Comparison of ENCODE assay signal across 17 cellular contexts in the genomic region with DNA sequence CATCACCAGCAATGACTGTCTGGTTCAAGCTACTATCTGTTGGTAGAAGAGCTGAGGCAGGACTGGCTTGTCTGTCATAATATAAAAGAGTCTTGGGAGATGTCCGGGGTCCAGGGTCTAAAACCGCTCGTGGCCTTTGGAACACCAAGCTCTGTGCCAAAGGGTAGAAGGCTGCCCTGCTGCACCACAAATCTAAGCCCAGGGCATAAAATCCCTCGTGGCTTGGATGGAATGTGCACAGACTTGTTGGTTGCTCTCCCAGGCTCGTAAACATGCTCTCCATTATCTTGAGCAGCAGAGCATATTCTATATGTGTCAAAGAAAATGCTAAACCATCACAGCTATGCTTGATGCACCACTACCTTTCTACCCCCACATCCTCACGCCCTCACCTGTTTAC. TPM values are rescaled to one million over a fixed set of nuclear protein-coding genes. Genes with fewer than 3 reads are reported as not detected.
"Had no signal": no experiment of that assay in that cellular context is flagged by ENCODE, and none has a peak within 500 bp of the region (broad histone marks: within the 10 kb centered on the region; RNA-seq: fewer than 3 reads in every experiment).

No MANE protein-coding gene starts in this region.

RNA-seq across cellular contexts. Expression of a gene that starts 6.6 kb away (rescaled TPM):
- total RNA-seq: endodermal cell, foreskin keratinocyte, WTC11 had no signal
- polyA plus RNA-seq: foreskin keratinocyte had no signal

RNA-seq across cellular contexts. Expression of a gene that starts 8.3 kb away (rescaled TPM):
- total RNA-seq: activated CD4-positive, alpha-beta memory T cell treated with anti-CD3 and anti-CD28 coated beads, Interleukin-2, amount 10 ng/mL, durations not matched to agents 7 days and 5 days; activated CD4-positive, alpha-beta T cell treated with anti-CD3 and anti-CD28 coated beads, Interleukin-2, amount 10 ng/mL, durations not matched to agents 7 days and 5 days; activated naive CD4-positive, alpha-beta T cell treated with anti-CD3 and anti-CD28 coated beads, Interleukin-2, amount 50 U/mL, for 72 hours; activated naive CD8-positive, alpha-beta T cell treated with anti-CD3 and anti-CD28 coated beads, Interleukin-2, amount 10 ng/mL, durations not matched to agents 7 days and 5 days; activated T-cell treated with anti-CD3 and anti-CD28 coated beads, Interleukin-2, amount 50 U/mL, for 72 hours; ascending aorta; breast epithelium; cardiac septum; cerebellum; dorsolateral prefrontal cortex; endodermal cell; esophagus muscularis mucosa; foreskin keratinocyte; gastrocnemius medialis; heart left ventricle; T-helper 2 cell treated with Interferon-gamma antibody and Interleukin-4, amounts not matched to agents 100 ng/mL and 5 ng/mL, for 36 hours; WTC11 had no signal
- polyA plus RNA-seq: foreskin keratinocyte, heart left ventricle had no signal
